In genomic region chr14:35879654-35880249, GRCh38 we compare ENCODE assay signal across 8 cellular contexts. TPM values are rescaled to one million over a fixed set of nuclear protein-coding genes. Genes with fewer than 3 reads are reported as not detected.
DNase-seq lines count a peak whose midpoint lies in the region; ATAC-seq, FAIRE-seq and TF ChIP-seq lines count a peak whose summit lies in the region.

No MANE protein-coding gene starts in this region.

- H3K27me3 Mint-ChIP-seq in natural killer cell (ENCODE audit: low read depth in 2 of 2): peaks cover 0 to 2% of the 10 kb centered on the region in 2 donors
- no peaks in the 10 kb centered on the region for H3K27me3 Mint-ChIP-seq in natural killer cell treated with Interleukin-12 subunit alpha and Interleukin-12 subunit beta and Interleukin-15 and Interleukin-18, amount 100 ng/mL, for 72 hours

- no peaks in the 10 kb centered on the region for H3K36me3 Mint-ChIP-seq in natural killer cell
- H3K36me3 Mint-ChIP-seq in natural killer cell treated with Interleukin-12 subunit alpha and Interleukin-12 subunit beta and Interleukin-15 and Interleukin-18, amount 100 ng/mL, for 72 hours: no peaks in the 10 kb centered on the region

- TF ChIP-seq POLR2A in testis (IDR thresholded peaks at IDR 0.05): no peak

- no peaks in the 10 kb centered on the region for H3K27me3 ChIP-seq in colonic mucosa
- H3K27me3 ChIP-seq in testis: no peaks in the 10 kb centered on the region

- no peaks in the 10 kb centered on the region for H3K36me3 ChIP-seq in colonic mucosa
- H3K36me3 ChIP-seq in testis (ENCODE audit: low read depth, missing control alignments): no peaks in the 10 kb centered on the region

- FAIRE-seq in RCC 7860 (lab: Jason Lieb, UNC): no peak

- peaks cover 11 to 12% of the 10 kb centered on the region in 2 donors for H3K4me1 Mint-ChIP-seq in natural killer cell
- H3K4me1 Mint-ChIP-seq in natural killer cell treated with Interleukin-12 subunit alpha and Interleukin-12 subunit beta and Interleukin-15 and Interleukin-18, amount 100 ng/mL, for 72 hours (ENCODE audit: low read depth in 2 of 2): peaks cover 0 to 9% of the 10 kb centered on the region in 2 donors

- no peaks in the 10 kb centered on the region for H3K9me3 ChIP-seq in colonic mucosa
- H3K9me3 ChIP-seq in testis: no peaks in the 10 kb centered on the region

- ATAC-seq in natural killer cell (no peak), HG03439 (IDR thresholded peaks at IDR 0.05; ENCODE audit: unreplicated experiment) (no peak)
- no peak for ATAC-seq in natural killer cell treated with Interleukin-12 subunit alpha and Interleukin-12 subunit beta and Interleukin-15 and Interleukin-18, amount 100 ng/mL, for 72 hours

- DNase-seq in natural killer cell (no peak), NCI-H2029 (lab: John Stamatoyannopoulos, UW) (peak; percentile 61), colonic mucosa (no peak), testis (no peak), RCC 7860 (ENCODE audit: low spot score) (no peak), NCI-H146 treated with DMSO at 0.1 percent for 48 hours (lab: John Stamatoyannopoulos, UW; ENCODE audit: unreplicated experiment) (no peak)
- DNase-seq in natural killer cell treated with Interleukin-12 subunit alpha and Interleukin-12 subunit beta and Interleukin-15 and Interleukin-18, amount 100 ng/mL, for 72 hours (ENCODE audit: low spot score): no peak

- H3K27ac ChIP-seq in colonic mucosa (no peak overlapping the region), testis (no peak overlapping the region)

- WGBS in testis, 2 donors: 63 to 72% methylated on average over 1 of the region's 1 CpG

- no peak overlapping the region for H3K4me3 Mint-ChIP-seq in natural killer cell
- H3K4me3 Mint-ChIP-seq in natural killer cell treated with Interleukin-12 subunit alpha and Interleukin-12 subunit beta and Interleukin-15 and Interleukin-18, amount 100 ng/mL, for 72 hours: no peak overlapping the region

- H3K27ac Mint-ChIP-seq in natural killer cell: no peak overlapping the region
- H3K27ac Mint-ChIP-seq in natural killer cell treated with Interleukin-12 subunit alpha and Interleukin-12 subunit beta and Interleukin-15 and Interleukin-18, amount 100 ng/mL, for 72 hours: no peak overlapping the region

- no peaks in the 10 kb centered on the region for H3K9me3 Mint-ChIP-seq in natural killer cell
- no peaks in the 10 kb centered on the region for H3K9me3 Mint-ChIP-seq in natural killer cell treated with Interleukin-12 subunit alpha and Interleukin-12 subunit beta and Interleukin-15 and Interleukin-18, amount 100 ng/mL, for 72 hours

- TF ChIP-seq CTCF in natural killer cell (IDR thresholded peaks at IDR 0.05) (peak; percentile 21), colonic mucosa (IDR thresholded peaks at IDR 0.05) (peak; percentile 40), testis (IDR thresholded peaks at IDR 0.05) (peak in 2 of 3 experiments; percentile 5 to 37)

- H3K4me1 ChIP-seq in colonic mucosa: peaks cover 4% of the 10 kb centered on the region
- H3K4me1 ChIP-seq in testis: no peaks in the 10 kb centered on the region

- intact Hi-C loops in natural killer cell (cut with micrococcal nuclease): loop anchor here (10.0 kb wide), 1 partner anchor 495 kb away; no protein-coding TSS in a partner anchor
- intact Hi-C loops in colonic mucosa (cut with DNase I): loop anchor here (5.0 to 10.0 kb wide), 2 partner anchors 193 to 495 kb away; no protein-coding TSS in a partner anchor
- intact Hi-C loops in testis (cut with DNase I; ENCODE audit: low total_unique reads): no loop called here

- H3K9ac ChIP-seq in colonic mucosa (ENCODE audit: low read depth in 2 of 2, low read length in 2 of 2): no peak overlapping the region

- H3K4me3 ChIP-seq in colonic mucosa (no peak overlapping the region), testis (no peak overlapping the region)

RNA-seq across cellular contexts. Expression of gene BRMS1L, which starts 53.6 kb away (rescaled TPM):
- total RNA-seq in natural killer cell: 1 to 10 TPM; 5.1 to 9.4 (median 6.3) TPM
- 1 to 10 TPM; 4.8 to 6.8 TPM for total RNA-seq in natural killer cell treated with Interleukin-12 subunit alpha and Interleukin-12 subunit beta and Interleukin-15 and Interleukin-18, amount 100 ng/mL, for 72 hours
- 1 to 10 TPM; 3.4 to 3.8 TPM for total RNA-seq in colonic mucosa
- total RNA-seq in testis: 10 to 100 TPM in 1 of 2 donors, 1 to 10 TPM in 1; 7.6 to 11.8 TPM
- 8.4 TPM for polyA plus RNA-seq in testis (ENCODE audit: insufficient read depth, low read depth, low replicate concordance)
